In genomic region chr14:55707365-55707804, GRCh38 we compare ENCODE assay signal across 8 cellular contexts.
DNase-seq lines count a peak whose midpoint lies in the region; FAIRE-seq and TF ChIP-seq lines count a peak whose summit lies in the region.

No MANE protein-coding gene starts in this region.

- H3K4me3 ChIP-seq in GM06990 (replicated peaks; ENCODE audit: low read depth, low read length) (no peak overlapping the region), ascending aorta (no peak overlapping the region), uterus (no peak overlapping the region)

- H3K36me3 ChIP-seq in GM06990 (ENCODE audit: control insufficient read depth, insufficient read depth, low read length) (no peaks in the 10 kb centered on the region), ascending aorta (no peaks in the 10 kb centered on the region), uterus (no peaks in the 10 kb centered on the region)

- TF ChIP-seq CTCF in GM06990 (IDR thresholded peaks at IDR 0.05; ENCODE audit: insufficient read depth, low read length, poor library complexity, severe bottlenecking) (peak; percentile 53), ascending aorta (IDR thresholded peaks at IDR 0.05) (peak; percentile 59 to 67 (median 64)), uterus (IDR thresholded peaks at IDR 0.05) (peak; percentile 39 to 70 (median 55))

- H3K9me3 ChIP-seq in ascending aorta (no peaks in the 10 kb centered on the region), uterus (no peaks in the 10 kb centered on the region)

- H3K27me3 ChIP-seq in GM06990 (replicated peaks; ENCODE audit: control insufficient read depth, insufficient read depth, low read length) (no peaks in the 10 kb centered on the region), ascending aorta (no peaks in the 10 kb centered on the region), uterus (no peaks in the 10 kb centered on the region)

- H3K27ac ChIP-seq in ascending aorta, result no peak overlapping the region
- H3K27ac ChIP-seq in uterus, result no peak overlapping the region

- intact Hi-C loops in ascending aorta (cut with DNase I), result loop anchor here (1.0 to 10.0 kb wide), 4 partner anchors 407 to 767 kb away; partner anchors contain the start of gene PELI2
- intact Hi-C loops in uterus (cut with DNase I; ENCODE audit: low total_unique reads), result loop anchor here (10.0 kb wide), 1 partner anchor 767 kb away; no protein-coding TSS in a partner anchor
- intact Hi-C loops in activated T-helper 2 cell treated with anti-CD3 and anti-CD28 coated beads, Interferon-gamma antibody, Interleukin-2, Interleukin-4, amounts not matched to agents 10 μg/mL and 5 μg/mL and 100 μg/mL, durations not matched to agents 14 hours and 24 hours and 36 hours (cut with micrococcal nuclease), result loop anchor here (5.0 kb wide), 1 partner anchor 635 kb away; no protein-coding TSS in a partner anchor

- H3K36me3 Mint-ChIP-seq in activated T-helper 2 cell treated with anti-CD3 and anti-CD28 coated beads, Interferon-gamma antibody, Interleukin-2, Interleukin-4, amounts not matched to agents 10 μg/mL and 5 μg/mL and 100 μg/mL, durations not matched to agents 14 hours and 24 hours and 36 hours (ENCODE audit: low read depth), result no peaks in the 10 kb centered on the region

- H3K4me1 ChIP-seq in ascending aorta (no peaks in the 10 kb centered on the region), uterus (no peaks in the 10 kb centered on the region)

- no peaks in the 10 kb centered on the region for H3K9me3 Mint-ChIP-seq in activated T-helper 2 cell treated with anti-CD3 and anti-CD28 coated beads, Interferon-gamma antibody, Interleukin-2, Interleukin-4, amounts not matched to agents 10 μg/mL and 5 μg/mL and 100 μg/mL, durations not matched to agents 14 hours and 24 hours and 36 hours

- no peak for TF ChIP-seq POLR2A in uterus (IDR thresholded peaks at IDR 0.05)

- no peak overlapping the region for H3K27ac Mint-ChIP-seq in activated T-helper 2 cell treated with anti-CD3 and anti-CD28 coated beads, Interferon-gamma antibody, Interleukin-2, Interleukin-4, amounts not matched to agents 10 μg/mL and 5 μg/mL and 100 μg/mL, durations not matched to agents 14 hours and 24 hours and 36 hours

- H3K4me3 Mint-ChIP-seq in activated T-helper 2 cell treated with anti-CD3 and anti-CD28 coated beads, Interferon-gamma antibody, Interleukin-2, Interleukin-4, amounts not matched to agents 10 μg/mL and 5 μg/mL and 100 μg/mL, durations not matched to agents 14 hours and 24 hours and 36 hours (ENCODE audit: low read depth), result no peak overlapping the region

- FAIRE-seq in islet of Langerhans (lab: Jason Lieb, UNC), result peak; percentile 98

- DNase-seq in GM06990 (ENCODE audit: extremely low read depth, insufficient read length), result no peak
- peak; percentile 48 for DNase-seq in NCI-H146 (lab: John Stamatoyannopoulos, UW)
- DNase-seq in ascending aorta (ENCODE audit: low spot score in 2 of 2), result no peak
- DNase-seq in uterus, result no peak
- no peak for DNase-seq in stimulated activated CD4-positive, alpha-beta T cell treated with anti-CD3 and anti-CD28 coated beads, Interleukin-12 subunit alpha, Interleukin-12 subunit beta, amount 100 ng/mL, for 4 hours
- no peak for DNase-seq in activated effector memory CD4-positive, alpha-beta T cell treated with Interleukin-2 at 50 U/mL for 16 hours
- no peak for DNase-seq in activated T-helper 2 cell treated with anti-CD3 and anti-CD28 coated beads, Interferon-gamma antibody, Interleukin-2, Interleukin-4, amounts not matched to agents 10 μg/mL and 5 μg/mL and 100 μg/mL, durations not matched to agents 14 hours and 24 hours and 36 hours (ENCODE audit: low spot score)

- H3K4me1 Mint-ChIP-seq in activated T-helper 2 cell treated with anti-CD3 and anti-CD28 coated beads, Interferon-gamma antibody, Interleukin-2, Interleukin-4, amounts not matched to agents 10 μg/mL and 5 μg/mL and 100 μg/mL, durations not matched to agents 14 hours and 24 hours and 36 hours (ENCODE audit: low read depth), result peaks cover 3% of the 10 kb centered on the region

- no peaks in the 10 kb centered on the region for H3K27me3 Mint-ChIP-seq in activated T-helper 2 cell treated with anti-CD3 and anti-CD28 coated beads, Interferon-gamma antibody, Interleukin-2, Interleukin-4, amounts not matched to agents 10 μg/mL and 5 μg/mL and 100 μg/mL, durations not matched to agents 14 hours and 24 hours and 36 hours (ENCODE audit: low read depth)
